In genomic region chr7:4703532-4703931, GRCh38 we compare ENCODE assay signal across 14 cellular contexts.
"Had no signal": no experiment of that assay in that cellular context is flagged by ENCODE, and none has a peak within 500 bp of the region (broad histone marks: within the 10 kb centered on the region; RNA-seq: fewer than 3 reads in every experiment).

No MANE protein-coding gene starts in this region.

- H3K36me3 ChIP-seq: lower lobe of right lung, vagina had no signal

- H3K27me3 ChIP-seq: vagina had no signal

- DNase-seq: activated CD8-positive, alpha-beta memory T cell treated with anti-CD3 and anti-CD28 coated beads, Interleukin-2, amount 50 U/mL, for 4 hours; activated CD8-positive, alpha-beta T cell treated with anti-CD3 and anti-CD28 coated beads for 36 hours; activated naive CD4-positive, alpha-beta T cell; central memory CD4-positive, alpha-beta T cell; erythroblast; hypothalamus; kidney glomerular epithelial cell; lower lobe of right lung; naive thymus-derived CD4-positive, alpha-beta T cell; stimulated activated CD4-positive, alpha-beta T cell treated with anti-CD3 and anti-CD28 coated beads, Interleukin-2, amount 100 ng/mL, for 48 hours; stimulated activated naive CD4-positive, alpha-beta T cell treated with Interleukin-2 at 50 U/mL for 16 hours; T-helper 9 cell had no signal

- H3K27ac ChIP-seq: lower lobe of right lung, vagina had no signal

- H3K9me3 Mint-ChIP-seq: activated CD8-positive, alpha-beta T cell treated with anti-CD3 and anti-CD28 coated beads for 36 hours; activated T-helper 1 cell treated with anti-CD3 and anti-CD28 coated beads, Interleukin-12 subunit alpha, Interleukin-12 subunit beta, Interleukin-2, Interleukin-4 antibody, amounts not matched to agents 30 ng/mL and 10 ng/mL and 1 ng/mL, durations not matched to agents 14 hours and 24 hours and 36 hours; naive thymus-derived CD4-positive, alpha-beta T cell had no signal

- H3K4me3 Mint-ChIP-seq: activated CD8-positive, alpha-beta T cell treated with anti-CD3 and anti-CD28 coated beads for 36 hours; activated T-helper 1 cell treated with anti-CD3 and anti-CD28 coated beads, Interleukin-12 subunit alpha, Interleukin-12 subunit beta, Interleukin-2, Interleukin-4 antibody, amounts not matched to agents 30 ng/mL and 10 ng/mL and 1 ng/mL, durations not matched to agents 14 hours and 24 hours and 36 hours had no signal

- H3K4me3 ChIP-seq: lower lobe of right lung, vagina had no signal

- H3K9me3 ChIP-seq: lower lobe of right lung, vagina had no signal

- ATAC-seq: activated CD8-positive, alpha-beta T cell treated with anti-CD3 and anti-CD28 coated beads for 36 hours; naive thymus-derived CD4-positive, alpha-beta T cell had no signal

- H3K27ac Mint-ChIP-seq: activated CD8-positive, alpha-beta T cell treated with anti-CD3 and anti-CD28 coated beads for 36 hours; activated T-helper 1 cell treated with anti-CD3 and anti-CD28 coated beads, Interleukin-12 subunit alpha, Interleukin-12 subunit beta, Interleukin-2, Interleukin-4 antibody, amounts not matched to agents 30 ng/mL and 10 ng/mL and 1 ng/mL, durations not matched to agents 14 hours and 24 hours and 36 hours had no signal

- H3K27me3 Mint-ChIP-seq: activated CD8-positive, alpha-beta T cell treated with anti-CD3 and anti-CD28 coated beads for 36 hours; naive thymus-derived CD4-positive, alpha-beta T cell had no signal
